Comparison of ENCODE assay signal across 1 cellular context in the genomic region with DNA sequence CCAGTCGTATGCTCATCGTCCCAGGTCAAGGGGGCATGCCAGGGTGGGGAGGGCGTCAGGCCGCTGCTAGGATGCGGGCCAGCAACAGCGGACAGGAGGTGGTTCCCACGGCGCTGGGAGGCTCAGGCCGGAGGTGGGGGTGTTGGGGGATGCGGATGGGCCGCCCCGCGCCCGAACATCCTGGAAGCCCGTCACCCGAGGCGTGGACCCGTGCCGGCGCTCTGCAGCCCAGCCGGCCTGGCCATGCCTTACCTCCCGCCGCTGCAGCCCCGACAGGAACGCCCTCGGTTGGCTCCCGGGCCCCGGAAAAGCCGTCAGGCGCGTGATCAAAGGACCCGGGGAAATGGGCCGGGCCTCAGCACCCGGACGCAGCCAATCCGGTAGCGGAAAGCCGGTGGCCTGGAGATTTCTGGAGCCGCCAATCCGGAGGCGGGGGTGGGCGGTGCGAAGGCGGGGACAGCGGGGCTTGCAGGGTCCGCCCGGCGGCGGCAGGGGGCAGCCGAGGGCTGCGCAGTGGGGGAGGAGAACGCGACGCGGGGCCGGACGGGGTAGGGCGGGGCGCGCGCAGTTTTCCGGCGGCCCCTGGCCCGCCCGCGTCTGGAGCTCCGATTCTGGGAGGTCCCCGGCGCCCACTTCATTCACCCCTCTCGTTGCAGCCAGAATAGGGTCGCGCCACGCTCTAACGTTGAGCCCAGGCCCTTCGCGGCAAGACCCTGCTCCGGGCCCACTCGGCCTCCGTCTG.
A peak's percentile ranks its signal among the peaks of the same experiment; 100 is the strongest.
TF ChIP-seq lines count a peak whose summit lies in the region.

Gene SMIM29 (minus strand): TSS at position 280 of the 742 bp plus-strand sequence. CDS start 1,215 bp downstream, outside the sequence.

TF ChIP-seq in HCT116, 20 proteins besides CTCF, POLR2A, EP300 and RAD21 (continued from another document):
- TF ChIP-seq TCF7L2 (IDR thresholded peaks at IDR 0.05; ENCODE audit: borderline replicate concordance, extremely low read depth, insufficient read depth, insufficient read length) (peak; percentile 98), ZFX (IDR thresholded peaks at IDR 0.05) (peak; percentile 51)
- TF ChIP-seq, protein P1, sequence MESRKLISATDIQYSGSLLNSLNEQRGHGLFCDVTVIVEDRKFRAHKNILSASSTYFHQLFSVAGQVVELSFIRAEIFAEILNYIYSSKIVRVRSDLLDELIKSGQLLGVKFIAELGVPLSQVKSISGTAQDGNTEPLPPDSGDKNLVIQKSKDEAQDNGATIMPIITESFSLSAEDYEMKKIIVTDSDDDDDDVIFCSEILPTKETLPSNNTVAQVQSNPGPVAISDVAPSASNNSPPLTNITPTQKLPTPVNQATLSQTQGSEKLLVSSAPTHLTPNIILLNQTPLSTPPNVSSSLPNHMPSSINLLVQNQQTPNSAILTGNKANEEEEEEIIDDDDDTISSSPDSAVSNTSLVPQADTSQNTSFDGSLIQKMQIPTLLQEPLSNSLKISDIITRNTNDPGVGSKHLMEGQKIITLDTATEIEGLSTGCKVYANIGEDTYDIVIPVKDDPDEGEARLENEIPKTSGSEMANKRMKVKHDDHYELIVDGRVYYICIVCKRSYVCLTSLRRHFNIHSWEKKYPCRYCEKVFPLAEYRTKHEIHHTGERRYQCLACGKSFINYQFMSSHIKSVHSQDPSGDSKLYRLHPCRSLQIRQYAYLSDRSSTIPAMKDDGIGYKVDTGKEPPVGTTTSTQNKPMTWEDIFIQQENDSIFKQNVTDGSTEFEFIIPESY (IDR thresholded peaks at IDR 0.05; ENCODE audit: extremely low read depth, insufficient replicate concordance, low read length): peak; percentile 9
